22 cellular contexts compared by ENCODE assay signal in the genomic region with DNA sequence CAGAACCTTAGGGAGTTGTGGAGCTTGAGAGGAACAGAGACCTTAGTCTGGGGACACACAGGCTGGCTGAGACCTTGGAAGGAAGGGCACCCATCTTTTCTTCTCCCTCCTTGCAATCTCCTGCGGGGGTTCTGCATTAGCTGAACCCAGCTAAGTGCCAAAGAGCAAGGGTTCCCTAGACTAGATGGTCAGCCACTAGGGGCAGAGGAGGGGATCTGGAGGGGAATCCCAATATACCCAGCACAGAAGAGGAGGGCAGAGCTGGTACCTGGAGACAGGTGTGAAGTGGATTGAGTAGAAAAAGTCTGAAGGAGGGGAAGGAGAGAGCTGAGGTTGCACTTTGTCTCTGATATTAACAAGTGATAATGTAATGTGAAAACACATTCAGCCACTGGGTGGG.
"Had no signal": no experiment of that assay in that cellular context is flagged by ENCODE, and none has a peak within 500 bp of the region (broad histone marks: within the 10 kb centered on the region; RNA-seq: fewer than 3 reads in every experiment).

No MANE protein-coding gene starts in this region.

- H3K27ac ChIP-seq: testis, upper lobe of right lung, VCaP had no signal

- H3K4me1 ChIP-seq: testis, upper lobe of right lung had no signal

- DNase-seq: activated CD4-positive, alpha-beta T cell treated with anti-CD3 and anti-CD28 coated beads for 48 hours; activated CD8-positive, alpha-beta memory T cell treated with anti-CD3 and anti-CD28 coated beads, Interleukin-2, amount 50 U/mL, for 48 hours; activated CD8-positive, alpha-beta T cell treated with anti-CD3 and anti-CD28 coated beads, Interleukin-2, amount 10 ng/mL, durations not matched to agents 7 days and 5 days; activated naive CD4-positive, alpha-beta T cell; aorta; central memory CD4-positive, alpha-beta T cell; foreskin melanocyte; head of caudate nucleus; islet precursor cell; mammary epithelial cell; mucosa of descending colon; natural killer cell; nucleus accumbens; stimulated activated CD4-positive, alpha-beta T cell treated with anti-CD3 and anti-CD28 coated beads, Interleukin-4, amount 100 ng/mL, for 1 hour; stimulated activated CD8-positive, alpha-beta memory T cell treated with anti-CD3 and anti-CD28 coated beads, Interleukin-4, amount 100 ng/mL, for 48 hours; stimulated activated naive CD8-positive, alpha-beta T cell treated with anti-CD3 and anti-CD28 coated beads, Interleukin-15, Interleukin-2, amounts not matched to agents 100 U/mL and 50 U/mL, for 24 hours; T-cell; T1000; testis; upper lobe of right lung had no signal

- ATAC-seq: activated CD8-positive, alpha-beta T cell treated with anti-CD3 and anti-CD28 coated beads, Interleukin-2, amount 10 ng/mL, durations not matched to agents 7 days and 5 days; left lobe of liver; mucosa of descending colon; natural killer cell; stimulated activated naive CD8-positive, alpha-beta T cell treated with anti-CD3 and anti-CD28 coated beads, Interleukin-15, Interleukin-2, amounts not matched to agents 100 U/mL and 50 U/mL, for 24 hours; T-cell; upper lobe of right lung had no signal

- H3K27me3 ChIP-seq: testis, upper lobe of right lung had no signal

- H3K36me3 ChIP-seq: upper lobe of right lung had no signal

- H3K4me3 ChIP-seq: mucosa of descending colon, testis, upper lobe of right lung had no signal

- H3K9me3 ChIP-seq: mucosa of descending colon, testis, upper lobe of right lung had no signal
